In the genomic region with DNA sequence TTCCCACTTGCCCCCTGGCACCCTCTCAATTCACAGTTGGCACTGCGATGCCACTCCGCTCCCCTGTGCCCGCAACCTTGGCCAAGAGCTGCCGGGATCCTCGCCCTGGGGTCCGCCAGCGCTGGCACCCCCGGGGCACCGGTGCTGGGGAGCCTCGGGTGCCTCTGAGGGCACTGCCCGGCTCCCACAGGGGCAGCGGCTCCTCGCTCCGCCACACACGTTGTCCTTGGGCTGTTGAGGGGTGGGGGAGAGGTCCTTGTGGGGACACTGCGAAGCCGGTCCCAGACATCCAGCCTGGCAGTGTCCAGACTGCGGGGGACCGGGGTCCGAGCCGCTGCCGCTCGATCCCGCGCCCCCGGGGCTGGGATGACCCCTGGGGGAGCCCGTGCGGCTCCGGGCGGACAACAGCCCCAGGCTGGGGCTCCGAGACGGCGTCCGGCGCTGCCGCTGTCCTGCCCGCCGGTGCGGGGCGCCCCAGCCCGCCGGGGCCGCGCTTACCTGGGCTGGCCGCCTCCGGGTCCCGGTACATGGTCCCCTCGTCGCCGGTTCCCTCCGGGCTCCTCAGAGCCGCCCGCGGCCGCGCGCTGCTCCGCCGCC, we compare ENCODE assay signal across 2 cellular contexts.
TF ChIP-seq lines count a peak whose summit lies in the region.

No MANE protein-coding gene starts in this region.

TF ChIP-seq in H1, 55 proteins besides CTCF, POLR2A, EP300 and RAD21 (continued from another document):
- TF ChIP-seq POU5F1 (IDR thresholded peaks at IDR 0.05; ENCODE audit: low read depth, low read length) (no peak), BCL11A (IDR thresholded peaks at IDR 0.05; ENCODE audit: low read depth in 2 of 2, low read length in 2 of 2) (no peak), ZNF274 (IDR thresholded peaks at IDR 0.05; ENCODE audit: borderline replicate concordance, extremely low read depth, low read length) (no peak), EGR1 (IDR thresholded peaks at IDR 0.05; ENCODE audit: borderline replicate concordance, low read depth, low read length) (no peak), SIX5 (IDR thresholded peaks at IDR 0.05; ENCODE audit: low read depth, low read length) (no peak), CBX8 (IDR thresholded peaks at IDR 0.05; ENCODE audit: borderline replicate concordance, low read depth, low read length) (no peak), MAX (IDR thresholded peaks at IDR 0.05) (no peak), NANOG (IDR thresholded peaks at IDR 0.05; ENCODE audit: insufficient read depth, low read depth, low read length, poor library complexity, severe bottlenecking) (no peak), TAF1 (IDR thresholded peaks at IDR 0.05; ENCODE audit: low read depth, low read length) (no peak), SP4 (IDR thresholded peaks at IDR 0.05; ENCODE audit: low read length) (no peak), CTBP2 (IDR thresholded peaks at IDR 0.05; ENCODE audit: borderline replicate concordance, insufficient read depth, insufficient read length, low read length) (no peak), JUND (IDR thresholded peaks at IDR 0.05; ENCODE audit: low read length) (no peak), CREB1 (IDR thresholded peaks at IDR 0.05) (no peak), KDM4A (IDR thresholded peaks at IDR 0.05; ENCODE audit: low read depth, low read length, severe bottlenecking) (peak; percentile 13), SAP30 (IDR thresholded peaks at IDR 0.05; ENCODE audit: insufficient read depth, insufficient replicate concordance, low read length) (no peak), KDM1A (IDR thresholded peaks at IDR 0.05; ENCODE audit: borderline replicate concordance, low read length) (no peak), RBBP5 (IDR thresholded peaks at IDR 0.05; ENCODE audit: borderline replicate concordance, low read depth, low read length) (no peak; the same call in 1 of the 2 replicates), SP1 (IDR thresholded peaks at IDR 0.05; ENCODE audit: low read depth, low read length) (no peak), EZH2 (IDR thresholded peaks at IDR 0.05; ENCODE audit: low read depth, low read length, severe bottlenecking) (peak; percentile 55), SUZ12 (IDR thresholded peaks at IDR 0.05; ENCODE audit: low read length) (0 out of 2 replicates have a peak, but pooled peaks have one; percentile 5), TEAD4 (IDR thresholded peaks at IDR 0.05; ENCODE audit: low read depth, low read length) (no peak), MAFK (IDR thresholded peaks at IDR 0.05; ENCODE audit: low read depth, low read length) (no peak), RNF2 (IDR thresholded peaks at IDR 0.05; ENCODE audit: borderline replicate concordance, low read depth, low read length, missing control alignments, poor library complexity, severe bottlenecking) (peak; percentile 46), CHD1 (IDR thresholded peaks at IDR 0.05; ENCODE audit: low read depth, low read length) (no peak)
TF ChIP-seq in H1: peak in this region for 4.

TF ChIP-seq in HEK293T, 16 proteins besides CTCF, POLR2A, EP300 and RAD21 (continued from another document):
- TF ChIP-seq PKNOX1 (IDR thresholded peaks at IDR 0.05) (no peak), L3MBTL2 (conservative IDR thresholded peaks at IDR 0.05) (no peak), ELF4 (IDR thresholded peaks at IDR 0.05) (no peak), TARDBP (IDR thresholded peaks at IDR 0.05) (no peak), ARNT (IDR thresholded peaks at IDR 0.05) (no peak), BHLHE40 (IDR thresholded peaks at IDR 0.05; ENCODE audit: borderline replicate concordance) (no peak), FOXA1 (IDR thresholded peaks at IDR 0.05) (no peak), SP1 (IDR thresholded peaks at IDR 0.05) (no peak), HDGF (IDR thresholded peaks at IDR 0.05; ENCODE audit: borderline replicate concordance) (no peak), FOXK2 (IDR thresholded peaks at IDR 0.05) (no peak), FOXM1 (IDR thresholded peaks at IDR 0.05; ENCODE audit: borderline replicate concordance) (no peak), CTBP1 (IDR thresholded peaks at IDR 0.05; ENCODE audit: borderline replicate concordance) (no peak)
